In genomic region chr20:21125849-21126840, GRCh38 we compare ENCODE assay signal across 8 cellular contexts. TPM values are rescaled to one million over a fixed set of nuclear protein-coding genes. Genes with fewer than 3 reads are reported as not detected.
DNase-seq lines count a peak whose midpoint lies in the region; ATAC-seq, FAIRE-seq and TF ChIP-seq lines count a peak whose summit lies in the region.

A gene with protein sequence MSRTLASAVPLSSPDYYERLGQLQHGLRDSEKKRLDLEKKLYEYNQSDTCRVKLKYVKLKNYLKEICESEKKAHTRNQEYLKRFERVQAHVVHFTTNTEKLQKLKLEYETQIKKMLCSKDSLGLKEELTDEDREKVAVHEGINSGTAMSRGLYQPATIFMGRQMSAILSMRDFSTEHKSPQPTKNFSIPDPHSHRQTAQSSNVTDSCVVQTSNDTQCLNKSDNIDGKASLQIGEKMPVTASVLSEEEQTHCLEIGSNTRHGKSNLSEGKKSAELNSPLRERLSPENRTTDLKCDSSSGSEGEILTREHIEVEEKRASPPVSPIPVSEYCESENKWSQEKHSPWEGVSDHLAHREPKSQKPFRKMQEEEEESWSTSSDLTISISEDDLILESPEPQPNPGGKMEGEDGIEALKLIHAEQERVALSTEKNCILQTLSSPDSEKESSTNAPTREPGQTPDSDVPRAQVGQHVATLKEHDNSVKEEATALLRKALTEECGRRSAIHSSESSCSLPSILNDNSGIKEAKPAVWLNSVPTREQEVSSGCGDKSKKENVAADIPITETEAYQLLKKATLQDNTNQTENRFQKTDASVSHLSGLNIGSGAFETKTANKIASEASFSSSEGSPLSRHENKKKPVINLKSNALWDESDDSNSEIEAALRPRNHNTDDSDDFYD (plus strand): TSS chr20:21126082. CDS start chr20:21126116, 34 bp downstream.

- no peaks in the 10 kb centered on the region for H3K27me3 ChIP-seq in H1 (replicated peaks in 1 of 4; ENCODE audit: control insufficient read depth in 3 of 4, extremely low read depth in 1 of 4, insufficient read depth in 3 of 4, low read length in 3 of 4)

- peak within 1 kb of the TSS; percentile 84 to 95 for H3K4me2 ChIP-seq in H1 (ENCODE audit: insufficient read depth in 1 of 2, low read depth in 2 of 2, low read length in 2 of 2)

- peak; percentile 91 for DNase-seq in COR-L47 (lab: John Stamatoyannopoulos, UW)
- DNase-seq in HT1080 (ENCODE audit: low read depth) = peak; percentile 80
- DNase-seq in NOMO-1 (lab: John Stamatoyannopoulos, UW; ENCODE audit: unreplicated experiment in 2 of 2) = peak; percentile 78 to 92
- DNase-seq in activated CD8-positive, alpha-beta memory T cell treated with anti-CD3 and anti-CD28 coated beads for 48 hours (ENCODE audit: low read depth in 2 of 3, low spot score in 2 of 3) = peak; percentile 94 to 98 (median 97)
- peak; percentile 90 to 100 for DNase-seq in H1 (ENCODE audit: low read depth in 1 of 2, low spot score in 2 of 2)
- DNase-seq in stimulated activated CD8-positive, alpha-beta memory T cell treated with anti-CD3 and anti-CD28 coated beads, Interleukin-15, amount 100 ng/mL, for 4 hours (ENCODE audit: low read depth in 2 of 2) = peak; percentile 92 to 96

- peak within 1 kb of the TSS; percentile 44 for H3K18ac ChIP-seq in H1 (ENCODE audit: extremely low read depth, low read length)

- no peaks in the 10 kb centered on the region for H3K36me3 ChIP-seq in H1 (ENCODE audit: control insufficient read depth in 2 of 4, insufficient read depth in 4 of 4, low read length in 3 of 4)
- no peaks in the 10 kb centered on the region for H3K36me3 ChIP-seq in mesodermal cell (ENCODE audit: control insufficient read depth, insufficient read depth, low read length)

- H4K5ac ChIP-seq in H1 (ENCODE audit: insufficient read length, low read depth, low read length) = peak within 1 kb of the TSS; percentile 84

- TF ChIP-seq RAD21 in H1 (IDR thresholded peaks at IDR 0.05 in 1 of 2, conservative IDR thresholded peaks at IDR 0.05 in 1 of 2; ENCODE audit: low read depth in 2 of 2, low read length in 2 of 2) = peak in 1 of 2 experiments; percentile 52; a peak in 2 of 4 replicates

- no peak within 1 kb of the TSS for H2BK20ac ChIP-seq in H1 (ENCODE audit: low read length)

- peaks cover 4% of the 10 kb centered on the region; the same call in 1 of the 2 replicates for H3K79me1 ChIP-seq in H1 (ENCODE audit: low read depth, low read length)

- TF ChIP-seq POLR2A in H1 (IDR thresholded peaks at IDR 0.05; ENCODE audit: control extremely low read depth in 1 of 2, low read depth in 2 of 2, low read length in 2 of 2) = peak in 1 of 2 experiments; percentile 79; a peak in 2 of 3 replicates

- peak within 1 kb of the TSS; percentile 16; the same call in 1 of the 2 replicates for H4K8ac ChIP-seq in H1 (ENCODE audit: extremely low read depth, insufficient read depth, low read length)

- POLR2A ChIA-PET in H1 (lab: Charles Lee; ENCODE audit: partially characterized antibody) = interaction anchor here (0.7 to 2.7 kb wide), 7 partner anchors 11 to 109 kb away, joined by 3 to 20 read pairs (median 5); partner anchors contain the start of gene LINC00237

- peaks cover 6% of the 10 kb centered on the region for H3K23me2 ChIP-seq in H1 (ENCODE audit: low read depth, low read length)

- peaks cover 0 to 35% of the 10 kb centered on the region in 2 experiments; a peak in 2 of 4 replicates for H3K79me2 ChIP-seq in H1 (ENCODE audit: control insufficient read depth in 1 of 2, insufficient read depth in 2 of 2, low read length in 2 of 2)

- 2% methylated on average over 41 of the region's 73 CpGs; no CpG with 5 or more reads in 1 of the 2 experiments for WGBS in H1 (ENCODE audit: extremely low coverage in 1 of 2, insufficient coverage in 1 of 2, insufficient read length in 1 of 2, insufficient replicate concordance in 2 of 2, low coverage in 1 of 2, low lambda C conversion rate in 2 of 2, missing lambda C conversion rate in 1 of 2), 2 experiments
- 1 to 3% methylated on average over 33 to 46 of the region's 73 CpGs for WGBS in mesodermal cell (ENCODE audit: insufficient coverage in 2 of 2), 2 experiments

- no peak within 1 kb of the TSS for H3K23ac ChIP-seq in H1 (ENCODE audit: insufficient read length)

- 0 out of 2 replicates have a peak within 1 kb of the TSS, but pooled peaks have one; percentile 3 for H2BK5ac ChIP-seq in H1 (ENCODE audit: low read depth, low read length)

- H3K9ac ChIP-seq in H1 (replicated peaks in 1 of 4; ENCODE audit: extremely low read depth in 1 of 4, low read depth in 3 of 4, low read length in 3 of 4) = peak within 1 kb of the TSS; percentile 56 to 79 (median 60); a peak in 6 of 7 replicates

- H3K14ac ChIP-seq in H1 (ENCODE audit: insufficient read length) = no peak within 1 kb of the TSS

- 0 out of 2 replicates have a peak within 1 kb of the TSS, but pooled peaks have one; percentile 37 for H3K27ac ChIP-seq in H1 (ENCODE audit: low read depth, low read length)
- H3K27ac ChIP-seq in mesodermal cell (ENCODE audit: low read depth, low read length, severe bottlenecking) = peak within 1 kb of the TSS; percentile 81

- H2BK15ac ChIP-seq in H1 (ENCODE audit: low read length) = peak within 1 kb of the TSS; percentile 12; the same call in 1 of the 2 replicates

- H3K4me3 ChIP-seq in H1 (ENCODE audit: extremely low read depth in 1 of 4, insufficient read depth in 2 of 4, low read depth in 3 of 4, low read length in 4 of 4) = peak within 1 kb of the TSS; percentile 60 to 98 (median 78)
- H3K4me3 ChIP-seq in mesodermal cell (ENCODE audit: extremely low read depth, insufficient read depth, low read length, poor library complexity, severe bottlenecking) = peak within 1 kb of the TSS; percentile 86

- peaks cover 2 to 9% (median 8%) of the 10 kb centered on the region in 4 experiments; a peak in 5 of 7 replicates for H3K4me1 ChIP-seq in H1 (replicated peaks in 1 of 4; ENCODE audit: control insufficient read depth in 3 of 4, insufficient read depth in 4 of 4, low read length in 3 of 4)
- no peaks in the 10 kb centered on the region for H3K4me1 ChIP-seq in mesodermal cell (ENCODE audit: control insufficient read depth, insufficient read depth, low read length, poor library complexity, severe bottlenecking)

- peak within 1 kb of the TSS; percentile 29 for H2BK120ac ChIP-seq in H1 (replicated peaks; ENCODE audit: low read depth, low read length)

- no peak within 1 kb of the TSS for H2BK12ac ChIP-seq in H1 (ENCODE audit: low read depth, low read length)

- no peak for TF ChIP-seq EP300 in H1 (IDR thresholded peaks at IDR 0.05; ENCODE audit: borderline replicate concordance in 1 of 2, low read depth in 2 of 2, low read length in 2 of 2)

- H3K9me3 ChIP-seq in H1 (ENCODE audit: insufficient read depth in 2 of 2, low read depth in 1 of 2, low read length in 1 of 2) = no peaks in the 10 kb centered on the region
- no peaks in the 10 kb centered on the region for H3K9me3 ChIP-seq in mesodermal cell (ENCODE audit: control insufficient read depth, low read length)

- no peaks in the 10 kb centered on the region for H4K20me1 ChIP-seq in H1 (replicated peaks in 1 of 2; ENCODE audit: control insufficient read depth in 1 of 2, insufficient read depth in 2 of 2, low read length in 2 of 2)

- peak; percentile 25 to 51 (median 46) for TF ChIP-seq CTCF in H1 (IDR thresholded peaks at IDR 0.05; ENCODE audit: control extremely low read depth in 1 of 3, insufficient read depth in 1 of 3, low read depth in 1 of 3, low read length in 3 of 3)

- H3K56ac ChIP-seq in H1 (replicated peaks; ENCODE audit: insufficient read length, low read depth, low read length) = no peak within 1 kb of the TSS

- H4K91ac ChIP-seq in H1 (replicated peaks; ENCODE audit: insufficient read length, low read length) = peak within 1 kb of the TSS; percentile 44

- peak; percentile 97 for ATAC-seq in GM21360 (IDR thresholded peaks at IDR 0.05; ENCODE audit: unreplicated experiment)

- CTCF ChIA-PET in H1 (lab: Charles Lee; ENCODE audit: partially characterized antibody) = interaction anchor here (0.6 to 2.7 kb wide), 12 partner anchors 11 to 266 kb away, joined by 3 to 14 read pairs (median 3); no protein-coding TSS in a partner anchor

- peak within 1 kb of the TSS; percentile 74 for H3K4ac ChIP-seq in H1 (replicated peaks; ENCODE audit: insufficient read length, low read depth, low read length)

- no peak for FAIRE-seq in H1 (lab: Jason Lieb, UNC)

- peak within 1 kb of the TSS; percentile 61 for H2AFZ ChIP-seq in H1 (ENCODE audit: low read length)

- no peak within 1 kb of the TSS for H2AK5ac ChIP-seq in H1 (ENCODE audit: low read depth, low read length)

TF ChIP-seq in H1, 55 proteins besides CTCF, POLR2A, EP300 and RAD21 (continues in another document):
- TF ChIP-seq ZNF274 (IDR thresholded peaks at IDR 0.05; ENCODE audit: borderline replicate concordance, extremely low read depth, low read length) (no peak), SUZ12 (IDR thresholded peaks at IDR 0.05; ENCODE audit: low read length) (no peak), JUN (IDR thresholded peaks at IDR 0.05; ENCODE audit: low read depth, low read length) (no peak), EGR1 (IDR thresholded peaks at IDR 0.05; ENCODE audit: borderline replicate concordance, low read depth, low read length) (no peak), EZH2 (IDR thresholded peaks at IDR 0.05; ENCODE audit: low read depth, low read length, severe bottlenecking) (no peak), BCL11A (IDR thresholded peaks at IDR 0.05; ENCODE audit: low read depth in 2 of 2, low read length in 2 of 2) (no peak), SP1 (IDR thresholded peaks at IDR 0.05; ENCODE audit: low read depth, low read length) (peak; percentile 61; the same call in 1 of the 2 replicates), E2F6 (IDR thresholded peaks at IDR 0.05) (no peak)

RNA-seq across cellular contexts. Expression of the gene that starts here (rescaled TPM):
- total RNA-seq in HT1080 (2014; rRNA removed; shearing (Covaris generic)) = 6.7 and 8.5 TPM in 2 replicates
- polyA plus RNA-seq in HT1080 (2015; cell fraction: cytosol; rRNA removed) = 8.2 and 8.7 TPM in 2 replicates
- 14.3 and 15.6 TPM in 2 replicates for polyA plus RNA-seq in HT1080 (2015; cell fraction: nucleus; rRNA removed)
- total RNA-seq in H1 (2021; fragmentation: NEBNext Ultra II Directional; extraction: Animal tissue kit (Norgen Biotek cat#: 25700)) = 47.9 and 51.7 TPM in 2 replicates
- 12.7 and 13.0 TPM in 2 replicates for polyA plus RNA-seq in H1 (2011; rRNA removed)
- polyA plus RNA-seq in H1 (2011; cell fraction: cytosol; rRNA removed) = 26.3 TPM
- polyA plus RNA-seq in H1 (2011; cell fraction: nucleus; rRNA removed) = 36.0 TPM
- 20.3 to 41.2 TPM (median 27.0 TPM) in 4 replicates for polyA plus RNA-seq in H1 (2012, experiment 1 of 2)
- polyA plus RNA-seq in H1 (2012, experiment 2 of 2) = 2.5 TPM
- 47.2 TPM for polyA plus RNA-seq in H1 (2013, experiment 1 of 2)
- polyA plus RNA-seq in H1 (2013, experiment 2 of 2) = 45.8 TPM
- polyA minus RNA-seq in H1 (2011; rRNA and poly(A)+ RNA removed) = 16.4 and 25.0 TPM in 2 replicates
- polyA minus RNA-seq in H1 (2011; cell fraction: cytosol; rRNA and poly(A)+ RNA removed) = 21.0 TPM
- polyA minus RNA-seq in H1 (2011; cell fraction: nucleus; rRNA and poly(A)+ RNA removed) = 30.8 TPM
- polyA plus RNA-seq in mesodermal cell (2013, experiment 1 of 2) = 13.0 TPM
- 17.3 TPM for polyA plus RNA-seq in mesodermal cell (2013, experiment 2 of 2)

Comparison
In these comparisons a context has a peak if more than half of its experiments do, and no peak if none do; other contexts are left out.
1. Peak in every context shown above with its lines: DNase-seq, ATAC-seq, H3K4me3 ChIP-seq and H3K27ac ChIP-seq.